Comparison of ENCODE assay signal across 8 cellular contexts in genomic region chrX:149851864-149852263, GRCh38. TPM values are rescaled to one million over a fixed set of nuclear protein-coding genes. Genes with fewer than 3 reads are reported as not detected.
"Had no signal": no experiment of that assay in that cellular context is flagged by ENCODE, and none has a peak within 500 bp of the region (broad histone marks: within the 10 kb centered on the region; RNA-seq: fewer than 3 reads in every experiment).

No MANE protein-coding gene starts in this region.

- FAIRE-seq: G401.6, GM12878, GM12891, GM12892, GM19239 had no signal

- DNase-seq: GDM1, GF-D8 had no signal

- ATAC-seq: GM12878 had no signal

- H3K4me3 ChIP-seq: GM12878 had no signal

RNA-seq across cellular contexts. Expression of gene MAGEA8, which starts 29.1 kb away (rescaled TPM):
- total RNA-seq: G401, GM12878 had no signal
